Comparison of ENCODE assay signal across 9 cellular contexts in the genomic region with DNA sequence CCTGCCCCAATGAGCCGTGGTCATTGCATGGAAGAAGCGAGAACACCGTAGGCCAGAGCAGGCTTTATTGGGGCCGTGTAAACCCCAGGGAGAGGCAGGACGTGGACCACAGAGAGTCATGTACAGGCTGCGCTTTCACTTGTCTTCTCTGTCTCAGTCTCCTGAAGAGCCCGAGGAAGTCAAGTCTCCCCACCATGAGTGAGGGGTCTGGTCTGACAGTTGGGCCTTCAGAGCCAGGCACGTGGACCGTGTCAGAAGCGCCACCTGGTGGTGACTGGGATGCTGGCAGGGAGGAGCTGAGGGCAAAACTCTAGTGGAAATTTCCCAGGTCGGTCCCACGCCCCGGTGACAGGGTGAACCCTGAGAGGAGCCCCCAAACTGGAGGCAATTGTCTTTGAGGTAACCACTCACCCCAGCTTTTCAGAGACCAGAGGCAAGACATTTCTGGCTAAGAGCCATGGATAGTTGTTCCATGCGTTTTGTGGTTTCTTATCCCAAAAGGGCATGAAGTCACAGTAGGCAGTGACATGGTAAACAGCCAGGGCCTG. TPM values are rescaled to one million over a fixed set of nuclear protein-coding genes. Genes with fewer than 3 reads are reported as not detected.
DNase-seq lines count a peak whose midpoint lies in the region; ATAC-seq, FAIRE-seq and TF ChIP-seq lines count a peak whose summit lies in the region.
"Had no signal": no experiment of that assay in that cellular context is flagged by ENCODE, and none has a peak within 500 bp of the region (broad histone marks: within the 10 kb centered on the region; RNA-seq: fewer than 3 reads in every experiment).

No MANE protein-coding gene starts in this region.

- H3K9me1 ChIP-seq in endothelial cell of umbilical vein (replicated peaks; ENCODE audit: control insufficient read depth, extremely low read depth, insufficient read depth, low read length): no peaks in the 10 kb centered on the region

- no peaks in the 10 kb centered on the region for H3K79me2 ChIP-seq in endothelial cell of umbilical vein (ENCODE audit: control insufficient read depth, insufficient read depth, low read length)

- TF ChIP-seq CTCF in 22Rv1 (IDR thresholded peaks at IDR 0.05) (peak; percentile 97), endothelial cell of umbilical vein (IDR thresholded peaks at IDR 0.05; ENCODE audit: extremely low read depth in 1 of 2, insufficient read depth in 1 of 2, low read depth in 1 of 2, low read length in 2 of 2) (peak; percentile 94 to 95)

- CTCF ChIA-PET in endothelial cell of umbilical vein (lab: Charles Lee): interaction anchor here (0.5 to 7.0 kb wide), 47 partner anchors 8 to 582 kb away, joined by 3 to 468 read pairs (median 4); partner anchors contain the start of genes ACYP1, DLST, LTBP2 and RPS6KL1
- CTCF ChIA-PET in naive thymus-derived CD4-positive, alpha-beta T cell (lab: Charles Lee): interaction anchor here (0.6 to 11.8 kb wide), 31 partner anchors 9 to 1048 kb away, joined by 3 to 317 read pairs (median 4); partner anchors contain the start of genes DLST and RPS6KL1

- H3K27ac ChIP-seq in 22Rv1: no peak overlapping the region
- no peak overlapping the region for H3K27ac ChIP-seq in endothelial cell of umbilical vein (ENCODE audit: insufficient read depth, low read depth, low read length)
- peak overlapping the region; percentile 38 for H3K27ac ChIP-seq in naive thymus-derived CD4-positive, alpha-beta T cell (ENCODE audit: low read depth, low read length)

- no peak overlapping the region for H2AFZ ChIP-seq in endothelial cell of umbilical vein (ENCODE audit: low read depth, low read length)

- no TSS peak for BruUV-seq in endothelial cell of umbilical vein (replicated peaks; lab: Mats Ljungman, UMichigan)

- POLR2A ChIA-PET in endothelial cell of umbilical vein (lab: Charles Lee): interaction anchor here (0.6 to 1.5 kb wide), 2 partner anchors 27 to 45 kb away, joined by 6 read pairs; no protein-coding TSS in a partner anchor
- POLR2A ChIA-PET in naive thymus-derived CD4-positive, alpha-beta T cell (lab: Charles Lee): interaction anchor here (0.6 to 3.8 kb wide), 8 partner anchors 13 to 183 kb away, joined by 3 to 39 read pairs (median 4); no protein-coding TSS in a partner anchor

- no peaks in the 10 kb centered on the region for H4K20me1 ChIP-seq in endothelial cell of umbilical vein (replicated peaks; ENCODE audit: control insufficient read depth, extremely low read depth, insufficient read depth, low read length)

- no peaks in the 10 kb centered on the region for H3K9me3 Mint-ChIP-seq in naive thymus-derived CD4-positive, alpha-beta T cell
- no peaks in the 10 kb centered on the region for H3K9me3 Mint-ChIP-seq in stimulated activated memory B cell treated with anti-CD40 and anti-IgM and Interleukin-4, amounts not matched to agents 10 μg/mL and 1 μg/mL and 100 μg/mL, for 72 hours

- H3K9ac ChIP-seq in endothelial cell of umbilical vein (replicated peaks; ENCODE audit: extremely low read depth, insufficient read depth, low read length): no peak overlapping the region

- H3K27me3 Mint-ChIP-seq in naive thymus-derived CD4-positive, alpha-beta T cell: no peaks in the 10 kb centered on the region
- no peaks in the 10 kb centered on the region for H3K27me3 Mint-ChIP-seq in stimulated activated memory B cell treated with anti-CD40 and anti-IgM and Interleukin-4, amounts not matched to agents 10 μg/mL and 1 μg/mL and 100 μg/mL, for 72 hours

- H3K27me3 ChIP-seq in endothelial cell of umbilical vein (ENCODE audit: control insufficient read depth in 2 of 2, insufficient read depth in 2 of 2, low read length in 2 of 2): no peaks in the 10 kb centered on the region
- no peaks in the 10 kb centered on the region for H3K27me3 ChIP-seq in naive thymus-derived CD4-positive, alpha-beta T cell (ENCODE audit: control insufficient read depth in 2 of 2, insufficient read depth in 2 of 2, low read length in 2 of 2)

- FAIRE-seq in GM12891 (lab: Jason Lieb, UNC) (peak; percentile 93), endothelial cell of umbilical vein (lab: Jason Lieb, UNC) (peak; percentile 94)

- intact Hi-C loops in endothelial cell of umbilical vein (cut with micrococcal nuclease): loop anchor here (1.0 to 5.0 kb wide), 3 partner anchors 24 to 298 kb away; partner anchors contain the start of gene DLST
- intact Hi-C loops in naive thymus-derived CD4-positive, alpha-beta T cell (cut with micrococcal nuclease): loop anchor here (1.0 to 2.0 kb wide), 5 partner anchors 23 to 296 kb away; partner anchors contain the start of gene DLST (in 1 of the 2)

- DNase-seq in GM12891 (ENCODE audit: insufficient read length, low spot score) (peak; percentile 73), NCI-H748 (lab: John Stamatoyannopoulos, UW; ENCODE audit: unreplicated experiment) (peak; percentile 53), endothelial cell of umbilical vein (ENCODE audit: low read depth, low spot score) (peak; percentile 52)
- peak; percentile 47 for DNase-seq in activated CD8-positive, alpha-beta memory T cell treated with anti-CD3 and anti-CD28 coated beads, Interleukin-2, amount 50 U/mL, for 24 hours (ENCODE audit: extremely low read depth)
- peak; percentile 56 to 83 (median 71) for DNase-seq in naive thymus-derived CD4-positive, alpha-beta T cell

- H3K4me3 Mint-ChIP-seq in naive thymus-derived CD4-positive, alpha-beta T cell: no peak overlapping the region
- no peak overlapping the region for H3K4me3 Mint-ChIP-seq in stimulated activated memory B cell treated with anti-CD40 and anti-IgM and Interleukin-4, amounts not matched to agents 10 μg/mL and 1 μg/mL and 100 μg/mL, for 72 hours

- H3K36me3 Mint-ChIP-seq in naive thymus-derived CD4-positive, alpha-beta T cell: peaks cover 0 to 17% (median 0%) of the 10 kb centered on the region in 5 donors
- peaks cover 28% of the 10 kb centered on the region for H3K36me3 Mint-ChIP-seq in stimulated activated memory B cell treated with anti-CD40 and anti-IgM and Interleukin-4, amounts not matched to agents 10 μg/mL and 1 μg/mL and 100 μg/mL, for 72 hours

- dilution Hi-C loops in endothelial cell of umbilical vein (cut with MboI; ENCODE audit: extremely low pct_ligation_motif_present, low sequenced_read_pairs): no loop called here

- H3K4me1 ChIP-seq in endothelial cell of umbilical vein (ENCODE audit: control insufficient read depth, extremely low read depth, insufficient read depth, low read length): peaks cover 5% of the 10 kb centered on the region
- peaks cover 0 to 6% of the 10 kb centered on the region in 2 donors for H3K4me1 ChIP-seq in naive thymus-derived CD4-positive, alpha-beta T cell (ENCODE audit: control insufficient read depth in 2 of 2, insufficient read depth in 2 of 2, low read length in 2 of 2)

- ATAC-seq in naive thymus-derived CD4-positive, alpha-beta T cell: peak; percentile 76
- ATAC-seq in stimulated activated memory B cell treated with anti-CD40 and anti-IgM and Interleukin-4, amounts not matched to agents 10 μg/mL and 1 μg/mL and 100 μg/mL, for 72 hours: peak; percentile 55
- no peak for ATAC-seq in GM19397 (IDR thresholded peaks at IDR 0.05; ENCODE audit: unreplicated experiment)

- H3K4me1 Mint-ChIP-seq in naive thymus-derived CD4-positive, alpha-beta T cell: peaks cover 0 to 23% (median 4%) of the 10 kb centered on the region in 7 donors
- peaks cover 51% of the 10 kb centered on the region for H3K4me1 Mint-ChIP-seq in stimulated activated memory B cell treated with anti-CD40 and anti-IgM and Interleukin-4, amounts not matched to agents 10 μg/mL and 1 μg/mL and 100 μg/mL, for 72 hours

- H3K4me3 ChIP-seq in endothelial cell of umbilical vein (replicated peaks in 1 of 3; ENCODE audit: insufficient read depth in 1 of 3, low read depth in 1 of 3, low read length in 3 of 3): no peak overlapping the region
- no peak overlapping the region for H3K4me3 ChIP-seq in naive thymus-derived CD4-positive, alpha-beta T cell (ENCODE audit: low read length)

- no peak overlapping the region for H3K4me2 ChIP-seq in endothelial cell of umbilical vein (ENCODE audit: insufficient read depth, low read length)

- H3K27ac Mint-ChIP-seq in naive thymus-derived CD4-positive, alpha-beta T cell: peak overlapping the region in 5 of 9 donors; percentile 48 to 81 (median 77)
- peak overlapping the region; percentile 13 for H3K27ac Mint-ChIP-seq in stimulated activated memory B cell treated with anti-CD40 and anti-IgM and Interleukin-4, amounts not matched to agents 10 μg/mL and 1 μg/mL and 100 μg/mL, for 72 hours

- H3K9me3 ChIP-seq in endothelial cell of umbilical vein (replicated peaks; ENCODE audit: control insufficient read depth, insufficient read depth, low read length): no peaks in the 10 kb centered on the region
- H3K9me3 ChIP-seq in naive thymus-derived CD4-positive, alpha-beta T cell (ENCODE audit: control insufficient read depth in 2 of 3, low read length in 3 of 3): no peaks in the 10 kb centered on the region

- TF ChIP-seq POLR2A in GM12891 (IDR thresholded peaks at IDR 0.05; ENCODE audit: low read depth, low read length) (peak; percentile 45), endothelial cell of umbilical vein (IDR thresholded peaks at IDR 0.05; ENCODE audit: low read depth, low read length) (no peak)

- peaks cover 5 to 20% of the 10 kb centered on the region in 2 experiments for H3K36me3 ChIP-seq in endothelial cell of umbilical vein (ENCODE audit: control insufficient read depth in 2 of 2, extremely low read depth in 1 of 2, insufficient read depth in 2 of 2, low read length in 2 of 2)
- peaks cover 11 to 27% (median 15%) of the 10 kb centered on the region in 3 experiments for H3K36me3 ChIP-seq in naive thymus-derived CD4-positive, alpha-beta T cell (ENCODE audit: control insufficient read depth in 2 of 3, insufficient read depth in 3 of 3, low read length in 3 of 3)

RNA-seq across cellular contexts. Expression of gene RPS6KL1, which starts 17.4 kb away (rescaled TPM):
- 1.0 TPM for polyA plus RNA-seq in GM12891 (2012; ENCODE audit: low read depth, missing spikeins)
- 23.8 and 25.6 TPM in 2 replicates for total RNA-seq in endothelial cell of umbilical vein
- polyA plus RNA-seq in endothelial cell of umbilical vein: 10.2 TPM in 2 replicates
- 8.3 and 9.6 TPM in 2 replicates for polyA plus RNA-seq in endothelial cell of umbilical vein (2011; cell fraction: cytosol; rRNA removed)
- 44.8 and 45.3 TPM in 2 replicates for polyA plus RNA-seq in endothelial cell of umbilical vein (2011; cell fraction: nucleus; rRNA removed)
- polyA plus RNA-seq in endothelial cell of umbilical vein (2012): 15.8 and 17.7 TPM in 2 replicates
- 22.9 and 29.7 TPM in 2 replicates for polyA minus RNA-seq in endothelial cell of umbilical vein
- 1.3 TPM for polyA minus RNA-seq in endothelial cell of umbilical vein (2011; cell fraction: cytosol; rRNA and poly(A)+ RNA removed)
- polyA minus RNA-seq in endothelial cell of umbilical vein (2011; cell fraction: nucleus; rRNA and poly(A)+ RNA removed): 21.8 and 24.8 TPM in 2 replicates
- total RNA-seq in naive thymus-derived CD4-positive, alpha-beta T cell: 10 to 100 TPM in 2 of 5 experiments, 1 to 10 TPM in 3; 3.0 to 12.8 (median 6.3) TPM
- polyA plus RNA-seq in naive thymus-derived CD4-positive, alpha-beta T cell: 1 to 10 TPM; 2.0 to 4.0 TPM

RNA-seq across cellular contexts. Expression of gene DLST, which starts 24.0 kb away (rescaled TPM):
- 56.9 TPM for polyA plus RNA-seq in GM12891 (2012; ENCODE audit: low read depth, missing spikeins)
- total RNA-seq in endothelial cell of umbilical vein: 105 and 110 TPM in 2 replicates
- polyA plus RNA-seq in endothelial cell of umbilical vein: 91.0 and 98.4 TPM in 2 replicates
- 133 and 137 TPM in 2 replicates for polyA plus RNA-seq in endothelial cell of umbilical vein (2011; cell fraction: cytosol; rRNA removed)
- 153 and 154 TPM in 2 replicates for polyA plus RNA-seq in endothelial cell of umbilical vein (2011; cell fraction: nucleus; rRNA removed)
- 72.0 and 81.6 TPM in 2 replicates for polyA plus RNA-seq in endothelial cell of umbilical vein (2012)
- 130 and 139 TPM in 2 replicates for polyA minus RNA-seq in endothelial cell of umbilical vein
- 38.6 TPM for polyA minus RNA-seq in endothelial cell of umbilical vein (2011; cell fraction: cytosol; rRNA and poly(A)+ RNA removed)
- 50.8 and 69.2 TPM in 2 replicates for polyA minus RNA-seq in endothelial cell of umbilical vein (2011; cell fraction: nucleus; rRNA and poly(A)+ RNA removed)
- 100 to 1,000 TPM in 2 of 5 experiments, 10 to 100 TPM in 3; 90.0 to 132 (median 96.5) TPM for total RNA-seq in naive thymus-derived CD4-positive, alpha-beta T cell
- 1 to 10 TPM; 8.9 to 9.2 TPM for polyA plus RNA-seq in naive thymus-derived CD4-positive, alpha-beta T cell

RNA-seq across cellular contexts. Expression of gene PROX2, which starts 29.7 kb away (rescaled TPM):
- 0.23 TPM for polyA plus RNA-seq in GM12891 (2012; ENCODE audit: low read depth, missing spikeins)
- total RNA-seq in endothelial cell of umbilical vein: not detected in 2 replicates
- 0.01 TPM in 1 of 2 replicates, not detected in the other for polyA plus RNA-seq in endothelial cell of umbilical vein
- not detected in 2 replicates for polyA plus RNA-seq in endothelial cell of umbilical vein (2011; cell fraction: cytosol; rRNA removed)
- polyA plus RNA-seq in endothelial cell of umbilical vein (2011; cell fraction: nucleus; rRNA removed): not detected in 2 replicates
- polyA plus RNA-seq in endothelial cell of umbilical vein (2012): 0.15 and 0.23 TPM in 2 replicates
- polyA minus RNA-seq in endothelial cell of umbilical vein: 0.15 TPM in 1 of 2 replicates, not detected in the other
- not detected for polyA minus RNA-seq in endothelial cell of umbilical vein (2011; cell fraction: cytosol; rRNA and poly(A)+ RNA removed)
- not detected in 2 replicates for polyA minus RNA-seq in endothelial cell of umbilical vein (2011; cell fraction: nucleus; rRNA and poly(A)+ RNA removed)
- total RNA-seq in naive thymus-derived CD4-positive, alpha-beta T cell: under 1 TPM in 2 of 5 experiments, not detected in 3; 0.13 to 0.54 TPM
- under 1 TPM; 0.05 to 0.06 TPM for polyA plus RNA-seq in naive thymus-derived CD4-positive, alpha-beta T cell
- total RNA-seq: urinary bladder had no signal
- polyA plus RNA-seq: urinary bladder had no signal

RNA-seq across cellular contexts. Expression of gene PGF, which starts 49.7 kb away (rescaled TPM):
- polyA plus RNA-seq in GM12891 (2012; ENCODE audit: low read depth, missing spikeins): 3.9 TPM
- 206 and 254 TPM in 2 replicates for total RNA-seq in endothelial cell of umbilical vein
- 89.0 and 102 TPM in 2 replicates for polyA plus RNA-seq in endothelial cell of umbilical vein
- 47.5 and 62.9 TPM in 2 replicates for polyA plus RNA-seq in endothelial cell of umbilical vein (2011; cell fraction: cytosol; rRNA removed)
- polyA plus RNA-seq in endothelial cell of umbilical vein (2011; cell fraction: nucleus; rRNA removed): 103 TPM in 2 replicates
- polyA plus RNA-seq in endothelial cell of umbilical vein (2012): 68.6 and 97.1 TPM in 2 replicates
- 49.2 and 69.1 TPM in 2 replicates for polyA minus RNA-seq in endothelial cell of umbilical vein
- not detected for polyA minus RNA-seq in endothelial cell of umbilical vein (2011; cell fraction: cytosol; rRNA and poly(A)+ RNA removed)
- polyA minus RNA-seq in endothelial cell of umbilical vein (2011; cell fraction: nucleus; rRNA and poly(A)+ RNA removed): 84.1 and 105 TPM in 2 replicates
- under 1 TPM in 2 of 5 experiments, not detected in 3; 0.22 to 0.37 TPM for total RNA-seq in naive thymus-derived CD4-positive, alpha-beta T cell
- polyA plus RNA-seq in naive thymus-derived CD4-positive, alpha-beta T cell: under 1 TPM in 1 of 2 donors, not detected in 1; 0.17 TPM
